In genomic region chr10:107336061-107336460, GRCh38 we compare ENCODE assay signal across 2 cellular contexts.
TF ChIP-seq lines count a peak whose summit lies in the region.

No MANE protein-coding gene starts in this region.

TF ChIP-seq in GM23338, 12 proteins besides CTCF, POLR2A, EP300 and RAD21 (continued from another document):
- TF ChIP-seq ZNF462 (CRISPR knock-in tag; IDR thresholded peaks at IDR 0.05) (no peak), ZNF331 (CRISPR knock-in tag; IDR thresholded peaks at IDR 0.05; ENCODE audit: low read depth) (no peak), STAT1 (IDR thresholded peaks at IDR 0.05; ENCODE audit: unreplicated experiment) (no peak), EZH2 (IDR thresholded peaks at IDR 0.05; ENCODE audit: low read depth, unreplicated experiment) (no peak), REST (IDR thresholded peaks at IDR 0.05; ENCODE audit: unreplicated experiment) (no peak), EZH2phosphoT487 (IDR thresholded peaks at IDR 0.05; ENCODE audit: unreplicated experiment) (no peak), ETS1 (IDR thresholded peaks at IDR 0.05) (no peak), JUNB (IDR thresholded peaks at IDR 0.05; ENCODE audit: unreplicated experiment) (no peak)

TF ChIP-seq in WTC11, 78 proteins besides CTCF, POLR2A, EP300 and RAD21 (continued from another document):
- TF ChIP-seq AFF4 (CRISPR knock-in tag; IDR thresholded peaks at IDR 0.05; ENCODE audit: borderline replicate concordance) = no peak
- TF ChIP-seq ZNF532 (CRISPR knock-in tag; IDR thresholded peaks at IDR 0.05; ENCODE audit: borderline replicate concordance) = no peak
